In the genomic region with DNA sequence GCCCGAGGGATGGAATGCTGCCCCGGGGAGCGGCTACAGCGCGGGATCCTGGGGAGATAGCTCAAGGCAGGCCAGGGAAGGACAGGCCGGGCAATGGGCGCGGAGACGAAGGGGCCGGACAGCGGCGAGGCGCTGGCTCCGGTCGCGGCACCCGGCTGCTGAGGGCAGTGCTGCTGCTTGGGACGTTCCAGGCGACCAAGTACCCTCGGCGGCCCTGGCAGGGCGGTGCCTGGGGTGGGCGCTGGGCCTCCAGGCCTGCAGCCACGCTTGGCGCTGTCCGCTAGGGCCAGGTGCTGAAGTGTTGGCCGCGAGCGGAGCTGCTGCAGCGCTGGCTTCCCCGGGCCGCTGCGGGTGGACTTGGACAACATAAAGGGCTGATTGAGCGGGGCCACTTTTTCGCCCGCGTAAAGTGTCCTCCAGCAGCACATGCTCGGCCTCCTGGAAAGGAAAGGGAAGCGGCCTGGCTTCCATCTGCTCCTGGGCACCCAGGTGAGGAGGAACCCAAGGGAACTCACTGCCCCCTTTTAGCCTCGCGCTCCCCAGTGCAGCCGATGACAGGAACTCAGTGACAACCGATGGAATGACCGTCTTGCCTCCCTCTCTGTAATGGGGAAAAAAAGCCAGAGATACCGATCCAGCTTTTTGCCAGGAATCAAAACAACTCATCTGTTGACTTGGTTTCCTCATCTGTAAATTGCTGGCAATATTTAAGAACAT, we compare ENCODE assay signal across 9 cellular contexts. TPM values are rescaled to one million over a fixed set of nuclear protein-coding genes. Genes with fewer than 3 reads are reported as not detected.
DNase-seq lines count a peak whose midpoint lies in the region; ATAC-seq, FAIRE-seq and TF ChIP-seq lines count a peak whose summit lies in the region.
"Had no signal": no experiment of that assay in that cellular context is flagged by ENCODE, and none has a peak within 500 bp of the region (broad histone marks: within the 10 kb centered on the region; RNA-seq: fewer than 3 reads in every experiment).

No MANE protein-coding gene starts in this region.

- H3K4me1 ChIP-seq in left lung: no peaks in the 10 kb centered on the region

- TF ChIP-seq CTCF in left lung (IDR thresholded peaks at IDR 0.05): no peak

- intact Hi-C loops in left lung (cut with DNase I): no loop called here

- no peak overlapping the region for H3K27ac ChIP-seq in left lung

- ATAC-seq in left lung (peak; percentile 100), HG03196 (IDR thresholded peaks at IDR 0.05; ENCODE audit: unreplicated experiment) (no peak)

- H3K4me3 ChIP-seq in left lung: no peak overlapping the region

- peaks cover 0 to 32% of the 10 kb centered on the region in 2 donors for H3K27me3 ChIP-seq in left lung

- DNase-seq in GM12891 (ENCODE audit: insufficient read length, low spot score): peak; percentile 25
- DNase-seq in OCI-M1 (lab: John Stamatoyannopoulos, UW): peak; percentile 8
- DNase-seq in cerebellar cortex (ENCODE audit: low spot score): peak; percentile 53
- DNase-seq in left lung: peak; percentile 48 to 87
- peak; percentile 62 for DNase-seq in stimulated activated CD8-positive, alpha-beta memory T cell treated with anti-CD3 and anti-CD28 coated beads, Interleukin-4, amount 100 ng/mL, for 48 hours
- no peak for DNase-seq in NCI-H1105 (lab: John Stamatoyannopoulos, UW)
- no peak for DNase-seq in dedifferentiated amniotic fluid mesenchymal stem cell (ENCODE audit: extremely low spot score)

- H3K9me3 ChIP-seq in left lung: no peaks in the 10 kb centered on the region

- H3K36me3 ChIP-seq in left lung: no peaks in the 10 kb centered on the region

- no peak for TF ChIP-seq POLR2A in GM12891 (IDR thresholded peaks at IDR 0.05; ENCODE audit: low read depth, low read length)

- FAIRE-seq in GM12891 (lab: Jason Lieb, UNC): no peak

TF ChIP-seq in GM12891, 5 proteins besides CTCF, POLR2A, EP300 and RAD21:
- TF ChIP-seq POLR2AphosphoS5 (IDR thresholded peaks at IDR 0.05; ENCODE audit: low read depth, low read length) (no peak), TAF1 (IDR thresholded peaks at IDR 0.05; ENCODE audit: low read depth, low read length) (no peak), SPI1 (IDR thresholded peaks at IDR 0.05; ENCODE audit: low read depth, low read length) (no peak), POU2F2 (IDR thresholded peaks at IDR 0.05; ENCODE audit: low read depth, low read length) (no peak), PAX5 (IDR thresholded peaks at IDR 0.05; ENCODE audit: insufficient read depth, low read length, severe bottlenecking) (no peak)
TF ChIP-seq in GM12891: peak in this region for 0.

RNA-seq across cellular contexts. Expression of a gene that starts 23.7 kb away (rescaled TPM):
- polyA plus RNA-seq in GM12891 (2012; ENCODE audit: low read depth, missing spikeins): not detected
- not detected for total RNA-seq in left lung
- total RNA-seq: epithelial cell of proximal tubule had no signal

RNA-seq across cellular contexts. Expression of a gene that starts 53.4 kb away (rescaled TPM):
- 5.9 TPM for polyA plus RNA-seq in GM12891 (2012; ENCODE audit: low read depth, missing spikeins)
- total RNA-seq in left lung: 10 to 100 TPM; 17.2 to 22.3 TPM

Comparison
In these comparisons a context has a peak if more than half of its experiments do, and no peak if none do; other contexts are left out.
1. DNase-seq: peak in GM12891 (single experiment), OCI-M1 (single experiment), cerebellar cortex (single experiment), left lung (2 of 2) and stimulated activated CD8-positive, alpha-beta memory T cell treated with anti-CD3 and anti-CD28 coated beads, Interleukin-4, amount 100 ng/mL, for 48 hours (single experiment); none in NCI-H1105 (single experiment) and dedifferentiated amniotic fluid mesenchymal stem cell (single experiment).